23 cellular contexts compared by ENCODE assay signal in genomic region chr6:169627736-169628423, GRCh38.
"Had no signal": no experiment of that assay in that cellular context is flagged by ENCODE, and none has a peak within 500 bp of the region (broad histone marks: within the 10 kb centered on the region; RNA-seq: fewer than 3 reads in every experiment).

No MANE protein-coding gene starts in this region.

- DNase-seq: activated CD4-positive, alpha-beta T cell treated with anti-CD3 and anti-CD28 coated beads for 48 hours; activated CD4-positive, alpha-beta T cell treated with anti-CD3 and anti-CD28 coated beads, Interleukin-2, amount 50 U/mL, for 48 hours; activated CD8-positive, alpha-beta memory T cell treated with anti-CD3 and anti-CD28 coated beads for 24 hours; activated effector memory CD4-positive, alpha-beta T cell treated with Interleukin-2 at 50 U/mL for 16 hours; activated naive CD4-positive, alpha-beta T cell treated with Interleukin-2 at 50 U/mL for 16 hours; anterior cingulate cortex; hypothalamus; kidney glomerular epithelial cell; naive B cell; occipital lobe; posterior cingulate gyrus; right cardiac atrium; spleen; stimulated activated CD4-positive, alpha-beta T cell treated with anti-CD3 and anti-CD28 coated beads, Interleukin-4, amount 100 ng/mL, for 1 hour; T-helper 1 cell; upper lobe of right lung had no signal

- H3K27ac Mint-ChIP-seq: activated naive CD8-positive, alpha-beta T cell; mesothelial cell of epicardium; stimulated activated naive CD8-positive, alpha-beta T cell treated with anti-CD3 and anti-CD28 coated beads, Interleukin-15, Interleukin-2, amounts not matched to agents 100 ng/mL and 50 ng/mL, for 24 hours; T-helper 2 cell treated with Interferon-gamma antibody and Interleukin-4, amounts not matched to agents 5 μg/mL and 100 μg/mL, for 36 hours had no signal

- H3K27ac ChIP-seq: gastroesophageal sphincter, spleen, thoracic aorta, upper lobe of right lung had no signal

- H3K27me3 ChIP-seq: gastroesophageal sphincter, spleen, upper lobe of right lung had no signal

- H3K4me3 ChIP-seq: gastroesophageal sphincter, spleen, thoracic aorta, upper lobe of right lung had no signal

- H3K4me1 Mint-ChIP-seq: naive B cell had no signal

- H3K9me3 Mint-ChIP-seq: mesothelial cell of epicardium; naive B cell; stimulated activated naive CD8-positive, alpha-beta T cell treated with anti-CD3 and anti-CD28 coated beads, Interleukin-15, Interleukin-2, amounts not matched to agents 100 ng/mL and 50 ng/mL, for 24 hours; T-helper 2 cell treated with Interferon-gamma antibody and Interleukin-4, amounts not matched to agents 5 μg/mL and 100 μg/mL, for 36 hours had no signal

- ATAC-seq: gastroesophageal sphincter, left lobe of liver, right cardiac atrium, upper lobe of right lung had no signal

- H3K4me3 Mint-ChIP-seq: activated naive CD8-positive, alpha-beta T cell; mesothelial cell of epicardium; naive B cell; stimulated activated naive CD8-positive, alpha-beta T cell treated with anti-CD3 and anti-CD28 coated beads, Interleukin-15, Interleukin-2, amounts not matched to agents 100 ng/mL and 50 ng/mL, for 24 hours; T-helper 2 cell treated with Interferon-gamma antibody and Interleukin-4, amounts not matched to agents 5 μg/mL and 100 μg/mL, for 36 hours had no signal

- H3K27me3 Mint-ChIP-seq: activated naive CD8-positive, alpha-beta T cell; naive B cell; stimulated activated naive CD8-positive, alpha-beta T cell treated with anti-CD3 and anti-CD28 coated beads, Interleukin-15, Interleukin-2, amounts not matched to agents 100 ng/mL and 50 ng/mL, for 24 hours had no signal

- H3K9me3 ChIP-seq: gastroesophageal sphincter, spleen, thoracic aorta, upper lobe of right lung had no signal

- H3K4me1 ChIP-seq: gastroesophageal sphincter, spleen, upper lobe of right lung had no signal
